In genomic region chr17:62967111-62967449, GRCh38 we compare ENCODE assay signal across 8 cellular contexts. TPM values are rescaled to one million over a fixed set of nuclear protein-coding genes. Genes with fewer than 3 reads are reported as not detected.
DNase-seq lines count a peak whose midpoint lies in the region; ATAC-seq and TF ChIP-seq lines count a peak whose summit lies in the region.

No MANE protein-coding gene starts in this region.

- H3K18ac ChIP-seq in mesendoderm (ENCODE audit: low read length): no peak overlapping the region

- no CpG with 5 or more reads among the region's 7 CpGs for WGBS in mesendoderm (ENCODE audit: extremely low coverage, insufficient coverage, low lambda C conversion rate)

- H3K4me1 ChIP-seq in breast epithelium (peaks cover 0 to 8% of the 10 kb centered on the region in 2 donors), mesendoderm (ENCODE audit: control insufficient read depth, low read depth, low read length) (peaks cover 5% of the 10 kb centered on the region)

- H4K8ac ChIP-seq in mesendoderm (ENCODE audit: low read depth, low read length): no peak overlapping the region

- peak overlapping the region; percentile 87 for H3K56ac ChIP-seq in mesendoderm (ENCODE audit: low read length)

- no peak overlapping the region for H3K27ac Mint-ChIP-seq in activated naive CD4-positive, alpha-beta T cell treated with anti-CD3 and anti-CD28 coated beads, Interleukin-2, amount 10 ng/mL, durations not matched to agents 7 days and 5 days
- H3K27ac Mint-ChIP-seq in activated naive CD4-positive, alpha-beta T cell treated with anti-CD3 and anti-CD28 coated beads, Interleukin-2, amount 50 U/mL, for 72 hours: peak overlapping the region in 1 of 2 donors; percentile 44
- H3K27ac Mint-ChIP-seq in type B pancreatic cell: peak overlapping the region; percentile 39

- CTCF ChIA-PET in activated naive CD4-positive, alpha-beta T cell treated with anti-CD3 and anti-CD28 coated beads, Interleukin-2, amount 10 ng/mL, durations not matched to agents 7 days and 5 days (lab: Charles Lee): interaction anchor here (1.4 kb wide), 1 partner anchor 295 kb away, joined by 3 read pairs; no protein-coding TSS in a partner anchor

- no peaks in the 10 kb centered on the region for H3K36me3 Mint-ChIP-seq in activated naive CD4-positive, alpha-beta T cell treated with anti-CD3 and anti-CD28 coated beads, Interleukin-2, amount 10 ng/mL, durations not matched to agents 7 days and 5 days
- no peaks in the 10 kb centered on the region for H3K36me3 Mint-ChIP-seq in activated naive CD4-positive, alpha-beta T cell treated with anti-CD3 and anti-CD28 coated beads, Interleukin-2, amount 50 U/mL, for 72 hours
- no peaks in the 10 kb centered on the region for H3K36me3 Mint-ChIP-seq in type B pancreatic cell

- no peak for DNase-seq in activated naive CD4-positive, alpha-beta T cell treated with anti-CD3 and anti-CD28 coated beads, Interleukin-2, amount 10 ng/mL, durations not matched to agents 7 days and 5 days
- DNase-seq in activated naive CD4-positive, alpha-beta T cell treated with anti-CD3 and anti-CD28 coated beads, Interleukin-2, amount 50 U/mL, for 72 hours (ENCODE audit: low spot score in 2 of 2): no peak
- DNase-seq in breast epithelium (ENCODE audit: low spot score in 2 of 2) (no peak), mesendoderm (no peak), type B pancreatic cell (ENCODE audit: extremely low spot score, unreplicated experiment) (no peak), RPMI8226 (no peak), iPS-NIHi11 (ENCODE audit: low spot score) (no peak), SIG-M5 (lab: John Stamatoyannopoulos, UW) (no peak)

- H3K27me3 ChIP-seq in breast epithelium (no peaks in the 10 kb centered on the region), mesendoderm (ENCODE audit: insufficient read depth, low read length, poor library complexity) (no peaks in the 10 kb centered on the region)

- H3K36me3 ChIP-seq in breast epithelium: no peaks in the 10 kb centered on the region
- no peaks in the 10 kb centered on the region for H3K36me3 ChIP-seq in mesendoderm (ENCODE audit: control insufficient read depth, insufficient read depth, low read length)

- H3K27ac ChIP-seq in breast epithelium (peak overlapping the region; percentile 87 to 95), mesendoderm (ENCODE audit: low read depth, low read length) (no peak overlapping the region)

- TF ChIP-seq CTCF in breast epithelium (IDR thresholded peaks at IDR 0.05): no peak
- no peak for TF ChIP-seq CTCF in type B pancreatic cell (conservative IDR thresholded peaks at IDR 0.05)

- peak overlapping the region; percentile 74 for H3K4me3 Mint-ChIP-seq in activated naive CD4-positive, alpha-beta T cell treated with anti-CD3 and anti-CD28 coated beads, Interleukin-2, amount 10 ng/mL, durations not matched to agents 7 days and 5 days
- H3K4me3 Mint-ChIP-seq in type B pancreatic cell: peak overlapping the region; percentile 92

- no peaks in the 10 kb centered on the region for H3K9me3 ChIP-seq in breast epithelium

- H3K4ac ChIP-seq in mesendoderm (ENCODE audit: low read depth, low read length): no peak overlapping the region

- no peak overlapping the region for H2BK5ac ChIP-seq in mesendoderm (ENCODE audit: low read length)

- H2BK15ac ChIP-seq in mesendoderm (replicated peaks; ENCODE audit: low read depth): no peak overlapping the region

- no peaks in the 10 kb centered on the region for H3K9me3 Mint-ChIP-seq in activated naive CD4-positive, alpha-beta T cell treated with anti-CD3 and anti-CD28 coated beads, Interleukin-2, amount 10 ng/mL, durations not matched to agents 7 days and 5 days
- H3K9me3 Mint-ChIP-seq in activated naive CD4-positive, alpha-beta T cell treated with anti-CD3 and anti-CD28 coated beads, Interleukin-2, amount 50 U/mL, for 72 hours: no peaks in the 10 kb centered on the region
- H3K9me3 Mint-ChIP-seq in type B pancreatic cell: no peaks in the 10 kb centered on the region

- intact Hi-C loops in breast epithelium (cut with DNase I; ENCODE audit: low total_unique reads): no loop called here

- H3K4me1 Mint-ChIP-seq in activated naive CD4-positive, alpha-beta T cell treated with anti-CD3 and anti-CD28 coated beads, Interleukin-2, amount 10 ng/mL, durations not matched to agents 7 days and 5 days: peaks cover 27% of the 10 kb centered on the region
- peaks cover 17% of the 10 kb centered on the region for H3K4me1 Mint-ChIP-seq in type B pancreatic cell (ENCODE audit: unreplicated experiment)

- peak overlapping the region; percentile 9 for H3K4me2 ChIP-seq in mesendoderm (ENCODE audit: low read length)

- no peak overlapping the region for H3K23ac ChIP-seq in mesendoderm (ENCODE audit: low read length)

- H3K27me3 Mint-ChIP-seq in activated naive CD4-positive, alpha-beta T cell treated with anti-CD3 and anti-CD28 coated beads, Interleukin-2, amount 10 ng/mL, durations not matched to agents 7 days and 5 days: peaks cover 58% of the 10 kb centered on the region
- peaks cover 21% of the 10 kb centered on the region for H3K27me3 Mint-ChIP-seq in type B pancreatic cell

- no peak overlapping the region for H4K5ac ChIP-seq in mesendoderm (ENCODE audit: low read length)

- H2BK120ac ChIP-seq in mesendoderm (ENCODE audit: low read depth, low read length): no peak overlapping the region

- peak overlapping the region; percentile 74 for H3K9ac ChIP-seq in mesendoderm (ENCODE audit: low read length)

- H3K79me1 ChIP-seq in mesendoderm (ENCODE audit: low read length): peaks cover 3% of the 10 kb centered on the region

- H3K79me2 ChIP-seq in mesendoderm (ENCODE audit: control insufficient read depth, insufficient read depth, low read length): no peaks in the 10 kb centered on the region

- H3K4me3 ChIP-seq in breast epithelium (peak overlapping the region; percentile 80 to 98 (median 90)), mesendoderm (ENCODE audit: low read length) (peak overlapping the region; percentile 8)

- TF ChIP-seq POLR2A in breast epithelium (IDR thresholded peaks at IDR 0.05): no peak

- no peak for ATAC-seq in activated naive CD4-positive, alpha-beta T cell treated with anti-CD3 and anti-CD28 coated beads, Interleukin-2, amount 50 U/mL, for 72 hours

- no peak overlapping the region for H2AK5ac ChIP-seq in mesendoderm (ENCODE audit: low read length)

RNA-seq across cellular contexts. Expression of gene TANC2, which starts 1.0 kb away (rescaled TPM):
- 1 to 10 TPM; 6.3 to 7.9 TPM for total RNA-seq in activated naive CD4-positive, alpha-beta T cell treated with anti-CD3 and anti-CD28 coated beads, Interleukin-2, amount 50 U/mL, for 72 hours
- total RNA-seq in breast epithelium: 10 to 100 TPM; 25.9 to 64.9 (median 31.0) TPM
- polyA plus RNA-seq in mesendoderm (2013, experiment 1 of 2): 2.8 TPM
- polyA plus RNA-seq in mesendoderm (2013, experiment 2 of 2): 3.0 TPM
- 41.8 and 50.6 TPM in 2 replicates for total RNA-seq in type B pancreatic cell (ENCODE audit: low replicate concordance)
